In the genomic region with DNA sequence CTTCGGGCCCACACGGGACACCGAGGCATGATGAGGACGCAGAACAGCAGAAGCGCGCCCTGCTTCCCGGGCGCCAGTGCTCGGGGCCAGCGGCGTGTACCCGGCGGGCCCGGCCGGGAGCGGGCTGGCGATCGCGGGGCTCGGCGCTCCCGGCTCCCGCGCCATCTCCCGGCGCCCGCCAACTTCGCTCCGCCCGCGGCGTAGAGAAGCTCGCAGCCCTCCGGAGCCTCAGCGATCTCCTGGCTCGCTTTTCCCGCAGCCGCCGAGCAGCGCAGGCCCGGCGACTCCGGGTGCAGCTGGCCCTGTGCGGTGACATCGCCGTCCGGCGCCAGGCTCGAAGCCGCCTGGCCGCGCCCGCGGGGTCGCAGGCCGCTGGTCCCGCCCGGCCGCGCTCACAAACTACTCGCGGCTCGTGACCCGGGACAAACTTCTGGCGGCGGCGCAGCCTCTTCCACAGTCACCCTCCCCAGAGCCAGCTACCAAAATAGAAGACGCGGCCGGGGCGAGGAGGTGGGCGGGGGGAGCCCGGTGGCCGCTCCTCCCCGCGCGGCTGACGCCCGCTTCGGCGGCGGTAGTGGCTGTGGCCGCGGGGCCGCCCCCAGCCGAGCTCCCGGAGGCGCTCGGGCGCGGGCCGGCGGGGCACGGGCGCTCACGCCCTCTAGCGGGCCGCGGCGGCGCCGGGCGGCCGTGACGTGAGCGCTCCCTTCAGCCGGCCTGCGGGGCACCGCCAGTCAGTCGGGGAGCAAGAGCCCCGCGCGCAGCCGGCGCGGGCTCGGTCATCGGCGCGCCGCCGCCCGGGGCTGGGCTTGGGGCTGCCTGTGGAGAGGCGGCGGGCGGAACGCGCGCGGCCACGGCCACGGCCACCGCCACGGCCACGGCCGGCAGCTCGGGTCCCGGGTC, we compare ENCODE assay signal across 8 cellular contexts. TPM values are rescaled to one million over a fixed set of nuclear protein-coding genes. Genes with fewer than 3 reads are reported as not detected.
DNase-seq lines count a peak whose midpoint lies in the region; ATAC-seq and TF ChIP-seq lines count a peak whose summit lies in the region.

A gene (plus strand): TSS at position 730 of the 900 bp plus-strand sequence. CDS start 503 bp downstream, outside the sequence.

- H3K27ac ChIP-seq in Panc1 (ENCODE audit: low read length): no peak within 1 kb of the TSS
- peak within 1 kb of the TSS; percentile 94 to 99 for H3K27ac ChIP-seq in tibial artery

- TF ChIP-seq CTCF in Panc1 (IDR thresholded peaks at IDR 0.05): peak; percentile 92
- peak in 1 of 2 experiments; percentile 90 for TF ChIP-seq CTCF in tibial artery (IDR thresholded peaks at IDR 0.05)

- CTCF ChIA-PET in Panc1 (lab: Charles Lee): interaction anchor here (0.6 to 0.7 kb wide), 3 partner anchors 280 to 1163 kb away, joined by 3 to 8 read pairs (median 3); no protein-coding TSS in a partner anchor

- ATAC-seq in GM19397 (IDR thresholded peaks at IDR 0.05; ENCODE audit: unreplicated experiment) (peak; percentile 91), HG03439 (IDR thresholded peaks at IDR 0.05; ENCODE audit: unreplicated experiment) (peak; percentile 91), Panc1 (peak; percentile 96)

- in situ Hi-C loops in Panc1 (cut with HindIII; ENCODE audit: low pct_unique_long_range_greater_than_20kb, low sequenced_read_pairs): no loop called here

- POLR2A ChIA-PET in Panc1 (lab: Charles Lee): no interaction called here

- H3K36me3 ChIP-seq in Panc1 (ENCODE audit: control insufficient read depth, insufficient read depth, low read length): no peaks in the 10 kb centered on the region
- H3K36me3 ChIP-seq in adipocyte (ENCODE audit: control insufficient read depth, insufficient read depth, low read length, severe bottlenecking): no peaks in the 10 kb centered on the region
- H3K36me3 ChIP-seq in neuron (ENCODE audit: insufficient read depth, low read length): no peaks in the 10 kb centered on the region
- H3K36me3 ChIP-seq in tibial artery: no peaks in the 10 kb centered on the region

- no TSS peak for BruUV-seq in Panc1 (replicated peaks; lab: Mats Ljungman, UMichigan)

- DNase-seq in CD1c-positive myeloid dendritic cell (ENCODE audit: extremely low spot score): peak; percentile 89
- DNase-seq in Panc1 (ENCODE audit: low read depth, low spot score): no peak
- DNase-seq in adipocyte (ENCODE audit: low read depth): peak; percentile 96
- peak; percentile 89 for DNase-seq in glomerular visceral epithelial cell (ENCODE audit: extremely low spot score)
- DNase-seq in tibial artery: peak; percentile 95 to 97

- H3K9ac ChIP-seq in adipocyte (ENCODE audit: low read length): peak within 1 kb of the TSS; percentile 96

- no peaks in the 10 kb centered on the region for H3K4me1 ChIP-seq in Panc1 (ENCODE audit: control insufficient read depth, insufficient read depth, low read length)
- H3K4me1 ChIP-seq in adipocyte (ENCODE audit: control insufficient read depth, insufficient read depth, low read length): peaks cover 24% of the 10 kb centered on the region
- peaks cover 7% of the 10 kb centered on the region for H3K4me1 ChIP-seq in neuron (ENCODE audit: insufficient read depth, low read length)
- peaks cover 0 to 31% (median 11%) of the 10 kb centered on the region in 4 donors for H3K4me1 ChIP-seq in tibial artery

- no peaks in the 10 kb centered on the region for H3K9me3 ChIP-seq in Panc1 (ENCODE audit: control insufficient read depth, insufficient read depth, low read depth, low read length)
- H3K9me3 ChIP-seq in adipocyte (ENCODE audit: control insufficient read depth, low read length): no peaks in the 10 kb centered on the region
- H3K9me3 ChIP-seq in neuron (ENCODE audit: low read length): no peaks in the 10 kb centered on the region
- no peaks in the 10 kb centered on the region for H3K9me3 ChIP-seq in tibial artery

- H2AFZ ChIP-seq in neuron (ENCODE audit: low read depth, low read length): peak within 1 kb of the TSS; percentile 100

- H3K4me3 ChIP-seq in Panc1 (ENCODE audit: low read depth in 2 of 2, low read length in 2 of 2) (peak within 1 kb of the TSS; percentile 45 to 46), adipocyte (ENCODE audit: low read length) (peak within 1 kb of the TSS; percentile 93), neuron (ENCODE audit: low read length) (peak within 1 kb of the TSS; percentile 68), tibial artery (peak within 1 kb of the TSS; percentile 81 to 83)

- H3K27me3 ChIP-seq in Panc1 (ENCODE audit: control insufficient read depth, insufficient read depth, low read length) (peaks cover 21% of the 10 kb centered on the region), adipocyte (replicated peaks; ENCODE audit: control insufficient read depth, insufficient read depth, low read length) (no peaks in the 10 kb centered on the region), neuron (ENCODE audit: insufficient read depth, low read length) (no peaks in the 10 kb centered on the region), tibial artery (no peaks in the 10 kb centered on the region)

- intact Hi-C loops in Panc1 (cut with micrococcal nuclease; ENCODE audit: unreplicated experiment) (loop anchor here (10.0 kb wide), 2 partner anchors 292 to 342 kb away; no protein-coding TSS in a partner anchor), tibial artery (cut with DNase I; ENCODE audit: low total_unique reads) (loop anchor here (5.0 to 10.0 kb wide), 2 partner anchors 40 to 292 kb away; no protein-coding TSS in a partner anchor)

RNA-seq across cellular contexts. Expression of the gene that starts here (rescaled TPM):
- total RNA-seq in Panc1 (2021; ENCODE audit: unreplicated experiment): 1.6 TPM
- 1.6 TPM for polyA plus RNA-seq in Panc1 (2012; ENCODE audit: insufficient read length)
